Comparison of ENCODE assay signal across 1 cellular context in genomic region chr11:32433249-32434115, GRCh38.
TF ChIP-seq lines count a peak whose summit lies in the region.

No MANE protein-coding gene starts in this region.

TF ChIP-seq in K562, 482 proteins besides CTCF, POLR2A, EP300 and RAD21 (continued from another document and continues in another):
- TF ChIP-seq, protein P1, sequence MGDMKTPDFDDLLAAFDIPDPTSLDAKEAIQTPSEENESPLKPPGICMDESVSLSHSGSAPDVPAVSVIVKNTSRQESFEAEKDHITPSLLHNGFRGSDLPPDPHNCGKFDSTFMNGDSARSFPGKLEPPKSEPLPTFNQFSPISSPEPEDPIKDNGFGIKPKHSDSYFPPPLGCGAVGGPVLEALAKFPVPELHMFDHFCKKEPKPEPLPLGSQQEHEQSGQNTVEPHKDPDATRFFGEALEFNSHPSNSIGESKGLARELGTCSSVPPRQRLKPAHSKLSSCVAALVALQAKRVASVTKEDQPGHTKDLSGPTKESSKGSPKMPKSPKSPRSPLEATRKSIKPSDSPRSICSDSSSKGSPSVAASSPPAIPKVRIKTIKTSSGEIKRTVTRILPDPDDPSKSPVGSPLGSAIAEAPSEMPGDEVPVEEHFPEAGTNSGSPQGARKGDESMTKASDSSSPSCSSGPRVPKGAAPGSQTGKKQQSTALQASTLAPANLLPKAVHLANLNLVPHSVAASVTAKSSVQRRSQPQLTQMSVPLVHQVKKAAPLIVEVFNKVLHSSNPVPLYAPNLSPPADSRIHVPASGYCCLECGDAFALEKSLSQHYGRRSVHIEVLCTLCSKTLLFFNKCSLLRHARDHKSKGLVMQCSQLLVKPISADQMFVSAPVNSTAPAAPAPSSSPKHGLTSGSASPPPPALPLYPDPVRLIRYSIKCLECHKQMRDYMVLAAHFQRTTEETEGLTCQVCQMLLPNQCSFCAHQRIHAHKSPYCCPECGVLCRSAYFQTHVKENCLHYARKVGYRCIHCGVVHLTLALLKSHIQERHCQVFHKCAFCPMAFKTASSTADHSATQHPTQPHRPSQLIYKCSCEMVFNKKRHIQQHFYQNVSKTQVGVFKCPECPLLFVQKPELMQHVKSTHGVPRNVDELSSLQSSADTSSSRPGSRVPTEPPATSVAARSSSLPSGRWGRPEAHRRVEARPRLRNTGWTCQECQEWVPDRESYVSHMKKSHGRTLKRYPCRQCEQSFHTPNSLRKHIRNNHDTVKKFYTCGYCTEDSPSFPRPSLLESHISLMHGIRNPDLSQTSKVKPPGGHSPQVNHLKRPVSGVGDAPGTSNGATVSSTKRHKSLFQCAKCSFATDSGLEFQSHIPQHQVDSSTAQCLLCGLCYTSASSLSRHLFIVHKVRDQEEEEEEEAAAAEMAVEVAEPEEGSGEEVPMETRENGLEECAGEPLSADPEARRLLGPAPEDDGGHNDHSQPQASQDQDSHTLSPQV (IDR thresholded peaks at IDR 0.05): peak; percentile 42; the same call in 1 of the 2 replicates
- TF ChIP-seq NFE2 (IDR thresholded peaks at IDR 0.05; ENCODE audit: low read depth) (peak; percentile 55; the same call in 1 of the 2 replicates), TARDBP (IDR thresholded peaks at IDR 0.05) (no peak), KDM2B (CRISPR knock-in tag; IDR thresholded peaks at IDR 0.05) (0 out of 2 replicates have a peak, but pooled peaks have one; percentile 12), MGA (IDR thresholded peaks at IDR 0.05) (peak; percentile 38), ZNF311 (CRISPR knock-in tag; IDR thresholded peaks at IDR 0.05) (0 out of 2 replicates have a peak, but pooled peaks have one; percentile 11), YY1 (IDR thresholded peaks at IDR 0.05; ENCODE audit: borderline replicate concordance in 1 of 3, control insufficient read depth in 1 of 3, extremely low read depth in 1 of 3, insufficient read depth in 3 of 3, insufficient read length in 1 of 3, insufficient replicate concordance in 2 of 3, low read depth in 1 of 3, low read length in 2 of 3) (peak in 1 of 3 experiments; percentile 20), MNT (conservative IDR thresholded peaks at IDR 0.05) (0 out of 4 replicates have a peak, but pooled peaks have one; percentile 9 to 11), MTA3 (IDR thresholded peaks at IDR 0.05; ENCODE audit: borderline replicate concordance) (peak; percentile 24; the same call in 1 of the 2 replicates), ZNF174 (CRISPR knock-in tag; IDR thresholded peaks at IDR 0.05) (no peak), SPI1 (IDR thresholded peaks at IDR 0.05; ENCODE audit: borderline replicate concordance, low read depth, low read length) (peak; percentile 18; the same call in 1 of the 2 replicates), L3MBTL2 (IDR thresholded peaks at IDR 0.05) (peak; percentile 43), SMARCC2 (IDR thresholded peaks at IDR 0.05; ENCODE audit: low read depth) (0 out of 2 replicates have a peak, but pooled peaks have one; percentile 26), ZBTB7A (IDR thresholded peaks at IDR 0.05; ENCODE audit: borderline replicate concordance, control insufficient read depth, low read depth, low read length) (peak; percentile 53; the same call in 1 of the 2 replicates), BACH1 (tag; IDR thresholded peaks at IDR 0.05) (peak; percentile 20; the same call in 1 of the 2 replicates), CREB1 (IDR thresholded peaks at IDR 0.05) (no peak), CREB1 (CRISPR knock-in tag; IDR thresholded peaks at IDR 0.05) (0 out of 2 replicates have a peak, but pooled peaks have one; percentile 25), SIN3B (IDR thresholded peaks at IDR 0.05; ENCODE audit: low read depth) (no peak), ZKSCAN1 (IDR thresholded peaks at IDR 0.05; ENCODE audit: low read depth, low read length) (peak; percentile 85), HDAC3 (IDR thresholded peaks at IDR 0.05; ENCODE audit: borderline replicate concordance, partially characterized antibody) (no peak), ZNF197 (CRISPR knock-in tag; IDR thresholded peaks at IDR 0.05; ENCODE audit: low read depth) (0 out of 2 replicates have a peak, but pooled peaks have one; percentile 18), POLR2B (IDR thresholded peaks at IDR 0.05; ENCODE audit: low read depth, partially characterized antibody) (peak; percentile 16), HMG20B (CRISPR knock-in tag; IDR thresholded peaks at IDR 0.05) (no peak), BRD4 (IDR thresholded peaks at IDR 0.05) (peak; percentile 88; the same call in 1 of the 2 replicates), JUNB (CRISPR knock-in tag; conservative IDR thresholded peaks at IDR 0.05) (0 out of 2 replicates have a peak, but pooled peaks have one; percentile 1), ZFX (CRISPR knock-in tag; IDR thresholded peaks at IDR 0.05) (peak; percentile 64), HDGF (IDR thresholded peaks at IDR 0.05) (0 out of 2 replicates have a peak, but pooled peaks have one; percentile 41), SIN3A (IDR thresholded peaks at IDR 0.05; ENCODE audit: borderline replicate concordance in 2 of 2, control insufficient read depth in 1 of 2, low read depth in 2 of 2, low read length in 2 of 2) (0 out of 4 replicates have a peak, but pooled peaks of 1 of the 2 experiments have one; percentile 30), SMARCA4 (IDR thresholded peaks at IDR 0.05) (0 out of 2 replicates have a peak, but pooled peaks have one; percentile 14), PTBP1 (IDR thresholded peaks at IDR 0.05; ENCODE audit: low read depth, low read length) (no peak), PHF8 (IDR thresholded peaks at IDR 0.05; ENCODE audit: borderline replicate concordance, low read length) (peak; percentile 10; the same call in 1 of the 2 replicates)
- TF ChIP-seq, protein P2, sequence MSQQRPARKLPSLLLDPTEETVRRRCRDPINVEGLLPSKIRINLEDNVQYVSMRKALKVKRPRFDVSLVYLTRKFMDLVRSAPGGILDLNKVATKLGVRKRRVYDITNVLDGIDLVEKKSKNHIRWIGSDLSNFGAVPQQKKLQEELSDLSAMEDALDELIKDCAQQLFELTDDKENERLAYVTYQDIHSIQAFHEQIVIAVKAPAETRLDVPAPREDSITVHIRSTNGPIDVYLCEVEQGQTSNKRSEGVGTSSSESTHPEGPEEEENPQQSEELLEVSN (IDR thresholded peaks at IDR 0.05; ENCODE audit: borderline replicate concordance in 1 of 2, extremely low read depth in 1 of 2, insufficient read depth in 1 of 2, insufficient read length in 1 of 2, low read depth in 1 of 2, low read length in 1 of 2, poor library complexity in 1 of 2, severe bottlenecking in 1 of 2): peak; percentile 35 to 44
- TF ChIP-seq, protein P3, sequence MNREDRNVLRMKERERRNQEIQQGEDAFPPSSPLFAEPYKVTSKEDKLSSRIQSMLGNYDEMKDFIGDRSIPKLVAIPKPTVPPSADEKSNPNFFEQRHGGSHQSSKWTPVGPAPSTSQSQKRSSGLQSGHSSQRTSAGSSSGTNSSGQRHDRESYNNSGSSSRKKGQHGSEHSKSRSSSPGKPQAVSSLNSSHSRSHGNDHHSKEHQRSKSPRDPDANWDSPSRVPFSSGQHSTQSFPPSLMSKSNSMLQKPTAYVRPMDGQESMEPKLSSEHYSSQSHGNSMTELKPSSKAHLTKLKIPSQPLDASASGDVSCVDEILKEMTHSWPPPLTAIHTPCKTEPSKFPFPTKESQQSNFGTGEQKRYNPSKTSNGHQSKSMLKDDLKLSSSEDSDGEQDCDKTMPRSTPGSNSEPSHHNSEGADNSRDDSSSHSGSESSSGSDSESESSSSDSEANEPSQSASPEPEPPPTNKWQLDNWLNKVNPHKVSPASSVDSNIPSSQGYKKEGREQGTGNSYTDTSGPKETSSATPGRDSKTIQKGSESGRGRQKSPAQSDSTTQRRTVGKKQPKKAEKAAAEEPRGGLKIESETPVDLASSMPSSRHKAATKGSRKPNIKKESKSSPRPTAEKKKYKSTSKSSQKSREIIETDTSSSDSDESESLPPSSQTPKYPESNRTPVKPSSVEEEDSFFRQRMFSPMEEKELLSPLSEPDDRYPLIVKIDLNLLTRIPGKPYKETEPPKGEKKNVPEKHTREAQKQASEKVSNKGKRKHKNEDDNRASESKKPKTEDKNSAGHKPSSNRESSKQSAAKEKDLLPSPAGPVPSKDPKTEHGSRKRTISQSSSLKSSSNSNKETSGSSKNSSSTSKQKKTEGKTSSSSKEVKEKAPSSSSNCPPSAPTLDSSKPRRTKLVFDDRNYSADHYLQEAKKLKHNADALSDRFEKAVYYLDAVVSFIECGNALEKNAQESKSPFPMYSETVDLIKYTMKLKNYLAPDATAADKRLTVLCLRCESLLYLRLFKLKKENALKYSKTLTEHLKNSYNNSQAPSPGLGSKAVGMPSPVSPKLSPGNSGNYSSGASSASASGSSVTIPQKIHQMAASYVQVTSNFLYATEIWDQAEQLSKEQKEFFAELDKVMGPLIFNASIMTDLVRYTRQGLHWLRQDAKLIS (CRISPR knock-in tag; IDR thresholded peaks at IDR 0.05): peak; percentile 2
- TF ChIP-seq, protein P4, sequence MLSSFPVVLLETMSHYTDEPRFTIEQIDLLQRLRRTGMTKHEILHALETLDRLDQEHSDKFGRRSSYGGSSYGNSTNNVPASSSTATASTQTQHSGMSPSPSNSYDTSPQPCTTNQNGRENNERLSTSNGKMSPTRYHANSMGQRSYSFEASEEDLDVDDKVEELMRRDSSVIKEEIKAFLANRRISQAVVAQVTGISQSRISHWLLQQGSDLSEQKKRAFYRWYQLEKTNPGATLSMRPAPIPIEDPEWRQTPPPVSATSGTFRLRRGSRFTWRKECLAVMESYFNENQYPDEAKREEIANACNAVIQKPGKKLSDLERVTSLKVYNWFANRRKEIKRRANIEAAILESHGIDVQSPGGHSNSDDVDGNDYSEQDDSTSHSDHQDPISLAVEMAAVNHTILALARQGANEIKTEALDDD (IDR thresholded peaks at IDR 0.05): peak; percentile 11
